Comparison of ENCODE assay signal across 18 cellular contexts in genomic region chr1:214310777-214311690, GRCh38. TPM values are rescaled to one million over a fixed set of nuclear protein-coding genes. Genes with fewer than 3 reads are reported as not detected.
DNase-seq lines count a peak whose midpoint lies in the region; ATAC-seq and TF ChIP-seq lines count a peak whose summit lies in the region.
"Had no signal": no experiment of that assay in that cellular context is flagged by ENCODE, and none has a peak within 500 bp of the region (broad histone marks: within the 10 kb centered on the region; RNA-seq: fewer than 3 reads in every experiment).

No MANE protein-coding gene starts in this region.

- H3K4me3 ChIP-seq in BLaER1: no peak overlapping the region
- H3K4me3 ChIP-seq in CD8-positive, alpha-beta T cell (ENCODE audit: low read depth, low read length): no peak overlapping the region
- H3K4me3 ChIP-seq in effector memory CD4-positive, alpha-beta T cell (ENCODE audit: insufficient read depth, low read depth, low read length, poor library complexity, severe bottlenecking): peak overlapping the region; percentile 29
- H3K4me3 ChIP-seq in Peyer's patch: no peak overlapping the region
- no peak overlapping the region for H3K4me3 ChIP-seq in GM23338
- no peak overlapping the region for H3K4me3 ChIP-seq in PC-3 (ENCODE audit: low read length)
- H3K4me3 ChIP-seq: ascending aorta, mucosa of descending colon, pancreas, skin epidermis, stomach, vagina had no signal

- H3K9me3 Mint-ChIP-seq in CD8-positive, alpha-beta T cell: no peaks in the 10 kb centered on the region
- no peaks in the 10 kb centered on the region for H3K9me3 Mint-ChIP-seq in T-cell
- no peaks in the 10 kb centered on the region; the same call in 2 of the 3 replicates for H3K9me3 Mint-ChIP-seq in GM23338

- H3K4me3 Mint-ChIP-seq in CD8-positive, alpha-beta T cell: peak overlapping the region; percentile 59
- H3K4me3 Mint-ChIP-seq in T-cell (peak overlapping the region; percentile 56 to 74 (median 65)), GM23338 (no peak overlapping the region)

- no peak for TF ChIP-seq CTCF in CD8-positive, alpha-beta T cell (IDR thresholded peaks at IDR 0.05)
- no peak for TF ChIP-seq CTCF in Peyer's patch (IDR thresholded peaks at IDR 0.05)
- TF ChIP-seq CTCF in GM23338 (conservative IDR thresholded peaks at IDR 0.05; ENCODE audit: low read depth in 2 of 2): no peak
- no peak for TF ChIP-seq CTCF in PC-3 (conservative IDR thresholded peaks at IDR 0.05; ENCODE audit: low read depth, low read length)

- no peak for TF ChIP-seq POLR2A in Peyer's patch (IDR thresholded peaks at IDR 0.05)

- H3K27me3 Mint-ChIP-seq in CD8-positive, alpha-beta T cell (ENCODE audit: low read depth): no peaks in the 10 kb centered on the region
- H3K27me3 Mint-ChIP-seq in T-cell (no peaks in the 10 kb centered on the region), GM23338 (ENCODE audit: insufficient read depth, low read depth, poor library complexity) (peaks cover 43% of the 10 kb centered on the region)

- H2AFZ ChIP-seq in GM23338: no peak overlapping the region
- H2AFZ ChIP-seq in PC-3 (ENCODE audit: low read length): no peak overlapping the region

- POLR2A ChIA-PET in CD8-positive, alpha-beta T cell (lab: Charles Lee): interaction anchor here (0.9 kb wide), 1 partner anchor 117 kb away, joined by 3 read pairs; no protein-coding TSS in a partner anchor
- POLR2A ChIA-PET in T-cell (lab: Charles Lee) (no interaction called here), PC-3 (lab: Charles Lee; ENCODE audit: unreplicated experiment) (no interaction called here)

- no peak overlapping the region for H3K27ac Mint-ChIP-seq in CD8-positive, alpha-beta T cell
- no peak overlapping the region for H3K27ac Mint-ChIP-seq in T-cell
- H3K27ac Mint-ChIP-seq in GM23338: no peak overlapping the region

- peaks cover 25% of the 10 kb centered on the region for H3K36me3 Mint-ChIP-seq in CD8-positive, alpha-beta T cell
- H3K36me3 Mint-ChIP-seq in T-cell (peaks cover 17% of the 10 kb centered on the region), GM23338 (ENCODE audit: low read depth) (peaks cover 3% of the 10 kb centered on the region; the same call in 1 of the 3 replicates)

- CTCF ChIA-PET in CD8-positive, alpha-beta T cell (lab: Charles Lee): interaction anchor here (0.7 to 4.8 kb wide), 6 partner anchors 9 to 50 kb away, joined by 3 to 35 read pairs (median 3); no protein-coding TSS in a partner anchor
- CTCF ChIA-PET in T-cell (lab: Charles Lee) (interaction anchor here in 1 of 2 donors (0.5 to 1.9 kb wide), 2 partner anchors 49 to 284 kb away, joined by 4 to 10 read pairs; no protein-coding TSS in a partner anchor), PC-3 (lab: Charles Lee) (no interaction called here)

- H3K27me3 ChIP-seq in BLaER1 (no peaks in the 10 kb centered on the region), Peyer's patch (no peaks in the 10 kb centered on the region), GM23338 (ENCODE audit: insufficient read depth) (peaks cover 52% of the 10 kb centered on the region), PC-3 (ENCODE audit: low read length) (no peaks in the 10 kb centered on the region)
- H3K27me3 ChIP-seq in CD8-positive, alpha-beta T cell (ENCODE audit: insufficient read depth, low read length): no peaks in the 10 kb centered on the region
- no peaks in the 10 kb centered on the region for H3K27me3 ChIP-seq in effector memory CD4-positive, alpha-beta T cell (replicated peaks; ENCODE audit: control insufficient read depth, insufficient read depth, low read length, poor library complexity, severe bottlenecking)
- H3K27me3 ChIP-seq: ascending aorta, pancreas, stomach, vagina had no signal

- H3K36me3 ChIP-seq in BLaER1: peaks cover 25% of the 10 kb centered on the region
- no peaks in the 10 kb centered on the region for H3K36me3 ChIP-seq in CD8-positive, alpha-beta T cell (ENCODE audit: insufficient read depth, low read length)
- peaks cover 9% of the 10 kb centered on the region for H3K36me3 ChIP-seq in effector memory CD4-positive, alpha-beta T cell (ENCODE audit: control insufficient read depth, insufficient read depth, low read length)
- H3K36me3 ChIP-seq in Peyer's patch: no peaks in the 10 kb centered on the region
- H3K36me3 ChIP-seq in GM23338 (ENCODE audit: insufficient read depth): no peaks in the 10 kb centered on the region
- H3K36me3 ChIP-seq in PC-3 (ENCODE audit: low read depth, low read length): no peaks in the 10 kb centered on the region
- H3K36me3 ChIP-seq: ascending aorta, pancreas, vagina had no signal

- H3K9me3 ChIP-seq in BLaER1 (no peaks in the 10 kb centered on the region), Peyer's patch (no peaks in the 10 kb centered on the region), PC-3 (ENCODE audit: low read length) (no peaks in the 10 kb centered on the region)
- no peaks in the 10 kb centered on the region for H3K9me3 ChIP-seq in CD8-positive, alpha-beta T cell (ENCODE audit: low read length)
- no peaks in the 10 kb centered on the region for H3K9me3 ChIP-seq in effector memory CD4-positive, alpha-beta T cell (ENCODE audit: control insufficient read depth, low read length)
- H3K9me3 ChIP-seq: ascending aorta, mucosa of descending colon, pancreas, stomach, vagina had no signal

- intact Hi-C loops in CD8-positive, alpha-beta T cell (cut with DNase I, micrococcal nuclease): loop anchor here in 1 of 2 experiments (2.0 kb wide), 1 partner anchor 32 kb away; no protein-coding TSS in a partner anchor
- intact Hi-C loops in PC-3 (cut with micrococcal nuclease): no loop called here

- no TSS peak for BruUV-seq in PC-3 (replicated peaks; lab: Mats Ljungman, UMichigan)

- H3K9me2 ChIP-seq in GM23338 (ENCODE audit: insufficient read depth) (no peaks in the 10 kb centered on the region), PC-3 (replicated peaks; ENCODE audit: low read length) (no peaks in the 10 kb centered on the region)

- no peak overlapping the region for H3K27ac ChIP-seq in BLaER1
- H3K27ac ChIP-seq in CD8-positive, alpha-beta T cell (ENCODE audit: low read depth, low read length): no peak overlapping the region
- H3K27ac ChIP-seq in effector memory CD4-positive, alpha-beta T cell (ENCODE audit: insufficient read depth, low read length, poor library complexity, severe bottlenecking): no peak overlapping the region
- no peak overlapping the region for H3K27ac ChIP-seq in Peyer's patch
- H3K27ac ChIP-seq in GM23338 (ENCODE audit: low read depth): no peak overlapping the region
- no peak overlapping the region for H3K27ac ChIP-seq in PC-3 (ENCODE audit: low read length)
- H3K27ac ChIP-seq: ascending aorta, pancreas, stomach, vagina had no signal

- H3F3A ChIP-seq in GM23338 (replicated peaks; ENCODE audit: low read depth) (no peaks in the 10 kb centered on the region), PC-3 (ENCODE audit: low read length, unreplicated experiment) (no peaks in the 10 kb centered on the region)

- no peak for ATAC-seq in CD8-positive, alpha-beta T cell
- ATAC-seq in T-cell (replicated peaks in 1 of 4) (peak in 2 of 4 experiments; percentile 37 to 47), GM23338 (no peak), PC-3 (no peak)
- ATAC-seq: mucosa of descending colon, pancreas had no signal

- DNase-seq in CD8-positive, alpha-beta T cell: no peak
- no peak for DNase-seq in T-cell
- no peak for DNase-seq in effector memory CD4-positive, alpha-beta T cell
- no peak for DNase-seq in Peyer's patch
- no peak for DNase-seq in GM23338 (ENCODE audit: low spot score)
- no peak for DNase-seq in PC-3
- DNase-seq: activated CD8-positive, alpha-beta memory T cell treated with anti-CD3 and anti-CD28 coated beads, Interleukin-2, amount 50 U/mL, for 48 hours; cortex of kidney; DMS79; kidney; mucosa of descending colon; NCI-H1694; pancreas; stomach had no signal

- H3K4me1 ChIP-seq in BLaER1 (peaks cover 27% of the 10 kb centered on the region), Peyer's patch (no peaks in the 10 kb centered on the region), GM23338 (ENCODE audit: insufficient read depth) (peaks cover 7% of the 10 kb centered on the region), PC-3 (ENCODE audit: insufficient read depth, low read length) (no peaks in the 10 kb centered on the region)
- H3K4me1 ChIP-seq in CD8-positive, alpha-beta T cell (ENCODE audit: insufficient read depth, low read length): peaks cover 8% of the 10 kb centered on the region
- H3K4me1 ChIP-seq in effector memory CD4-positive, alpha-beta T cell (ENCODE audit: control insufficient read depth, insufficient read depth, low read length, poor library complexity, severe bottlenecking): peaks cover 5% of the 10 kb centered on the region
- H3K4me1 ChIP-seq: ascending aorta, pancreas, stomach, vagina had no signal

- H3K79me2 ChIP-seq in GM23338 (replicated peaks; ENCODE audit: insufficient read depth): no peaks in the 10 kb centered on the region
- no peaks in the 10 kb centered on the region; the same call in 1 of the 2 replicates for H3K79me2 ChIP-seq in PC-3 (ENCODE audit: low read length)

- H3K4me2 ChIP-seq in BLaER1: peak overlapping the region; percentile 50
- H3K4me2 ChIP-seq in GM23338: no peak overlapping the region
- H3K4me2 ChIP-seq in PC-3 (ENCODE audit: low read length): no peak overlapping the region

- H4K20me1 ChIP-seq in BLaER1: no peaks in the 10 kb centered on the region
- H4K20me1 ChIP-seq in GM23338 (replicated peaks; ENCODE audit: insufficient read depth): 0 out of 2 replicates have a peak, but pooled peaks cover 4% of the 10 kb centered on the region
- H4K20me1 ChIP-seq in PC-3 (ENCODE audit: low read length): no peaks in the 10 kb centered on the region

- H3K9ac ChIP-seq in BLaER1: no peak overlapping the region
- no peak overlapping the region for H3K9ac ChIP-seq in PC-3 (ENCODE audit: low read length)

- peaks cover 38% of the 10 kb centered on the region for H3K4me1 Mint-ChIP-seq in CD8-positive, alpha-beta T cell (ENCODE audit: low read depth)
- peaks cover 38 to 58% (median 46%) of the 10 kb centered on the region in 3 donors for H3K4me1 Mint-ChIP-seq in T-cell
- peaks cover 46% of the 10 kb centered on the region for H3K4me1 Mint-ChIP-seq in GM23338

RNA-seq across cellular contexts. Expression of gene SMYD2, which starts 30.1 kb away (rescaled TPM):
- 10 to 100 TPM; 12.9 to 14.1 TPM for total RNA-seq in CD8-positive, alpha-beta T cell
- total RNA-seq in T-cell (10 to 100 TPM; 27.3 to 35.2 (median 34.4) TPM), Peyer's patch (10 to 100 TPM; 13.2 to 40.1 (median 25.1) TPM), PC-3 (2014; rRNA removed) (92.6 and 124 TPM in 2 replicates)
- total RNA-seq in GM23338 (2014; rRNA removed; shearing (Covaris generic)): 2.3 and 3.6 TPM in 2 replicates
- polyA plus RNA-seq in GM23338 (2016; fragmentation: Nextera tagmentation; extraction: Ambion mirVana): 5.8 and 5.9 TPM in 2 replicates
